8 cellular contexts compared by ENCODE assay signal in the genomic region with DNA sequence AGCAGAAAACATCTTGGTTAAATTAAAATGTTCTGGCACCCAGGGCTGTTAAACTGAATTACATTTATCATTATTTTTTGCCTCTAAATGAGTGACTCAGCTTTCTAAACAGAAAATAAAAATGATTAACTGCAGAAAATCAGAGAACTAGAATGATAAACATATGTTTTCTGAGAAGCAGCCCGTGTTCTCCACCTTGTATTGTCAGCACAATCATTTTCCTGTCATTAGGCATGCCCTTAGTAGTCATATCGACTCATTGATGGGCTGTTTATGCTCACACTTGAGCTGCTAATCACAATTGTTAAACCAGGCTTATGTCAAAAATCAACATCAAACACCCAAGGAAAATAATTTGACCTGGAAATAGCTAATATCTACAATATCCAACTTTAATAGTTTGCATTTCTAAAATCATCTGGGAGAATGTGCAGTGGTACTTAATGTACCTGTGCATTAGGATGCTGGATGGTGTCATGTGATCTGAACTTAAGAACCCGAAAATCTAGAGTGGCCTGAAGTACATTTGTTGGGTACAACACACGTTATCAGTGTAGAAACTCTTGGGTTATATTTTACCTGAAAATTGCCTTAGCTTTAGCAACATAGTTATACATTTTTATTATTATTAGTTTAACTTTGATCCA. TPM values are rescaled to one million over a fixed set of nuclear protein-coding genes. Genes with fewer than 3 reads are reported as not detected.
A peak's percentile ranks its signal among the peaks of the same experiment; 100 is the strongest.
DNase-seq lines count a peak whose midpoint lies in the region; ATAC-seq and TF ChIP-seq lines count a peak whose summit lies in the region.

No MANE protein-coding gene starts in this region.

- TF ChIP-seq CTCF in natural killer cell (IDR thresholded peaks at IDR 0.05): no peak

- H3K36me3 Mint-ChIP-seq in CD8-positive, alpha-beta memory T cell: peaks cover 0 to 11% (median 0%) of the 10 kb centered on the region in 3 donors
- H3K36me3 Mint-ChIP-seq in activated T-helper 2 cell treated with anti-CD3 and anti-CD28 coated beads, Interferon-gamma antibody, Interleukin-2, Interleukin-4, amounts not matched to agents 10 μg/mL and 5 μg/mL and 100 μg/mL, durations not matched to agents 14 hours and 24 hours and 36 hours (ENCODE audit: low read depth): peaks cover 41% of the 10 kb centered on the region
- H3K36me3 Mint-ChIP-seq in natural killer cell: no peaks in the 10 kb centered on the region

- H3K27ac ChIP-seq in CD8-positive, alpha-beta memory T cell (ENCODE audit: low read depth, low read length): peak overlapping the region; percentile 77
- no peak overlapping the region for H3K27ac ChIP-seq in caudate nucleus (ENCODE audit: low read depth, low read length)

- DNase-seq in CD8-positive, alpha-beta memory T cell: no peak
- no peak for DNase-seq in activated T-helper 2 cell treated with anti-CD3 and anti-CD28 coated beads, Interferon-gamma antibody, Interleukin-2, Interleukin-4, amounts not matched to agents 10 μg/mL and 5 μg/mL and 100 μg/mL, durations not matched to agents 14 hours and 24 hours and 36 hours (ENCODE audit: low spot score)
- DNase-seq in natural killer cell (no peak), anterior cingulate cortex (lab: John Stamatoyannopoulos, UW) (no peak), NCI-H2196 treated with DMSO at 0.1 percent for 48 hours (lab: John Stamatoyannopoulos, UW; ENCODE audit: unreplicated experiment) (no peak), caudate nucleus (lab: John Stamatoyannopoulos, UW) (no peak), AG08396 (ENCODE audit: low spot score) (no peak)

- H3K27me3 ChIP-seq in CD8-positive, alpha-beta memory T cell (ENCODE audit: insufficient read depth, low read length, poor library complexity, severe bottlenecking): no peaks in the 10 kb centered on the region

- no peaks in the 10 kb centered on the region for H3K27me3 Mint-ChIP-seq in CD8-positive, alpha-beta memory T cell
- H3K27me3 Mint-ChIP-seq in activated T-helper 2 cell treated with anti-CD3 and anti-CD28 coated beads, Interferon-gamma antibody, Interleukin-2, Interleukin-4, amounts not matched to agents 10 μg/mL and 5 μg/mL and 100 μg/mL, durations not matched to agents 14 hours and 24 hours and 36 hours (ENCODE audit: low read depth): no peaks in the 10 kb centered on the region
- no peaks in the 10 kb centered on the region for H3K27me3 Mint-ChIP-seq in natural killer cell (ENCODE audit: low read depth in 2 of 2)

- intact Hi-C loops in activated T-helper 2 cell treated with anti-CD3 and anti-CD28 coated beads, Interferon-gamma antibody, Interleukin-2, Interleukin-4, amounts not matched to agents 10 μg/mL and 5 μg/mL and 100 μg/mL, durations not matched to agents 14 hours and 24 hours and 36 hours (cut with micrococcal nuclease): no loop called here
- intact Hi-C loops in natural killer cell (cut with micrococcal nuclease): loop anchor here (10.0 kb wide), 1 partner anchor 1291 kb away; a partner anchor contains a TSS

- no peaks in the 10 kb centered on the region for H3K9me3 ChIP-seq in CD8-positive, alpha-beta memory T cell (ENCODE audit: low read length)

- POLR2A ChIA-PET in CD8-positive, alpha-beta memory T cell (lab: Charles Lee): interaction anchor here (1.0 kb wide), 1 partner anchor 33 kb away, joined by 3 read pairs; no protein-coding TSS in a partner anchor

- H3K4me1 ChIP-seq in CD8-positive, alpha-beta memory T cell (ENCODE audit: insufficient read depth, low read length): peaks cover 45% of the 10 kb centered on the region

- peak overlapping the region; percentile 80 to 97 (median 96) for H3K27ac Mint-ChIP-seq in CD8-positive, alpha-beta memory T cell
- H3K27ac Mint-ChIP-seq in activated T-helper 2 cell treated with anti-CD3 and anti-CD28 coated beads, Interferon-gamma antibody, Interleukin-2, Interleukin-4, amounts not matched to agents 10 μg/mL and 5 μg/mL and 100 μg/mL, durations not matched to agents 14 hours and 24 hours and 36 hours: peak overlapping the region; percentile 96
- peak overlapping the region; percentile 78 to 95 for H3K27ac Mint-ChIP-seq in natural killer cell

- ATAC-seq in GM21786 (IDR thresholded peaks at IDR 0.05; ENCODE audit: unreplicated experiment): peak; percentile 20
- no peak for ATAC-seq in natural killer cell

- peak overlapping the region; percentile 89 to 99 (median 97) for H3K4me3 Mint-ChIP-seq in CD8-positive, alpha-beta memory T cell
- H3K4me3 Mint-ChIP-seq in activated T-helper 2 cell treated with anti-CD3 and anti-CD28 coated beads, Interferon-gamma antibody, Interleukin-2, Interleukin-4, amounts not matched to agents 10 μg/mL and 5 μg/mL and 100 μg/mL, durations not matched to agents 14 hours and 24 hours and 36 hours (ENCODE audit: low read depth): peak overlapping the region; percentile 92
- H3K4me3 Mint-ChIP-seq in natural killer cell: peak overlapping the region; percentile 96

- peak overlapping the region; percentile 82 for H3K4me3 ChIP-seq in CD8-positive, alpha-beta memory T cell (ENCODE audit: low read length)

- H3K36me3 ChIP-seq in CD8-positive, alpha-beta memory T cell (ENCODE audit: insufficient read depth, low read length): no peaks in the 10 kb centered on the region

- CTCF ChIA-PET in CD8-positive, alpha-beta memory T cell (lab: Charles Lee): interaction anchor here (1.1 to 3.0 kb wide), 8 partner anchors 8 to 293 kb away, joined by 3 to 11 read pairs (median 4); no protein-coding TSS in a partner anchor

- peaks cover 36 to 52% (median 48%) of the 10 kb centered on the region in 3 donors for H3K4me1 Mint-ChIP-seq in CD8-positive, alpha-beta memory T cell
- H3K4me1 Mint-ChIP-seq in activated T-helper 2 cell treated with anti-CD3 and anti-CD28 coated beads, Interferon-gamma antibody, Interleukin-2, Interleukin-4, amounts not matched to agents 10 μg/mL and 5 μg/mL and 100 μg/mL, durations not matched to agents 14 hours and 24 hours and 36 hours (ENCODE audit: low read depth): peaks cover 40% of the 10 kb centered on the region
- peaks cover 20 to 33% of the 10 kb centered on the region in 2 donors for H3K4me1 Mint-ChIP-seq in natural killer cell

- H3K9me3 Mint-ChIP-seq in CD8-positive, alpha-beta memory T cell: no peaks in the 10 kb centered on the region
- no peaks in the 10 kb centered on the region for H3K9me3 Mint-ChIP-seq in activated T-helper 2 cell treated with anti-CD3 and anti-CD28 coated beads, Interferon-gamma antibody, Interleukin-2, Interleukin-4, amounts not matched to agents 10 μg/mL and 5 μg/mL and 100 μg/mL, durations not matched to agents 14 hours and 24 hours and 36 hours
- H3K9me3 Mint-ChIP-seq in natural killer cell: no peaks in the 10 kb centered on the region

RNA-seq across cellular contexts. Expression of a gene that starts 2.3 kb away (rescaled TPM):
- 100 to 1,000 TPM; 131 to 135 TPM for total RNA-seq in CD8-positive, alpha-beta memory T cell
- polyA plus RNA-seq in CD8-positive, alpha-beta memory T cell: 125 TPM
- 119 and 121 TPM in 2 replicates for total RNA-seq in activated T-helper 2 cell treated with anti-CD3 and anti-CD28 coated beads, Interferon-gamma antibody, Interleukin-2, Interleukin-4, amounts not matched to agents 10 μg/mL and 5 μg/mL and 100 μg/mL, durations not matched to agents 14 hours and 24 hours and 36 hours
- total RNA-seq in natural killer cell: 10 to 100 TPM; 19.1 to 24.0 (median 21.8) TPM
